17 cellular contexts compared by ENCODE assay signal in genomic region chr2:207621640-207622039, GRCh38. TPM values are rescaled to one million over a fixed set of nuclear protein-coding genes. Genes with fewer than 3 reads are reported as not detected.
A peak's percentile ranks its signal among the peaks of the same experiment; 100 is the strongest.
DNase-seq lines count a peak whose midpoint lies in the region; ATAC-seq and TF ChIP-seq lines count a peak whose summit lies in the region.
"Had no signal": no experiment of that assay in that cellular context is flagged by ENCODE, and none has a peak within 500 bp of the region (broad histone marks: within the 10 kb centered on the region; RNA-seq: fewer than 3 reads in every experiment).

No MANE protein-coding gene starts in this region.

- H4K91ac ChIP-seq in IMR-90 (ENCODE audit: insufficient read depth, low read depth, low read length): no peak overlapping the region

- H2AK9ac ChIP-seq in IMR-90 (replicated peaks; ENCODE audit: low read depth, low read length, poor library complexity): no peak overlapping the region

- H3K9me1 ChIP-seq in IMR-90 (ENCODE audit: insufficient read depth, low read length): peaks cover 8% of the 10 kb centered on the region; the same call in 1 of the 2 replicates

- DNase-seq in activated CD4-positive, alpha-beta memory T cell treated with anti-CD3 and anti-CD28 coated beads for 36 hours: no peak
- no peak for DNase-seq in activated CD4-positive, alpha-beta memory T cell treated with anti-CD3 and anti-CD28 coated beads, Interleukin-2, amount 10 ng/mL, durations not matched to agents 7 days and 5 days
- DNase-seq in IMR-90 (no peak), NCI-H2107 (lab: John Stamatoyannopoulos, UW) (no peak), body of pancreas (no peak)
- no peak for DNase-seq in activated T-helper 2 cell treated with anti-CD3 and anti-CD28 coated beads, Interferon-gamma antibody, Interleukin-2, Interleukin-4, amounts not matched to agents 10 μg/mL and 5 μg/mL and 100 μg/mL, durations not matched to agents 14 hours and 24 hours and 36 hours (ENCODE audit: low spot score)
- DNase-seq: brain microvascular endothelial cell, left ventricle myocardium superior, NCI-H187 treated with DMSO at 0.1 percent for 48 hours, NCI-H526 treated with DMSO at 0.1 percent for 48 hours, small intestine had no signal

- CTCF ChIA-PET in activated CD4-positive, alpha-beta memory T cell treated with anti-CD3 and anti-CD28 coated beads for 36 hours (lab: Charles Lee): interaction anchor here (0.5 kb wide), 1 partner anchor 17 kb away, joined by 3 read pairs; no protein-coding TSS in a partner anchor
- CTCF ChIA-PET in activated CD4-positive, alpha-beta memory T cell treated with anti-CD3 and anti-CD28 coated beads, Interleukin-2, amount 10 ng/mL, durations not matched to agents 7 days and 5 days (lab: Charles Lee): interaction anchor here (0.8 kb wide), 1 partner anchor 12 kb away, joined by 5 read pairs; no protein-coding TSS in a partner anchor
- CTCF ChIA-PET in IMR-90 (lab: Yijun Ruan, JAX): interaction anchor here (0.7 kb wide), 1 partner anchor 88 kb away, joined by 3 read pairs; no protein-coding TSS in a partner anchor

- H3K23ac ChIP-seq in IMR-90 (ENCODE audit: low read depth, low read length): no peak overlapping the region

- POLR2A ChIA-PET in activated CD4-positive, alpha-beta memory T cell treated with anti-CD3 and anti-CD28 coated beads for 36 hours (lab: Charles Lee): interaction anchor here (1.1 kb wide), 1 partner anchor 92 kb away, joined by 3 read pairs; the partner anchor contains the start of gene CREB1
- POLR2A ChIA-PET in activated CD4-positive, alpha-beta memory T cell treated with anti-CD3 and anti-CD28 coated beads, Interleukin-2, amount 10 ng/mL, durations not matched to agents 7 days and 5 days (lab: Charles Lee): interaction anchor here (2.9 to 7.1 kb wide), 2 partner anchors 90 to 91 kb away, joined by 9 to 182 read pairs; partner anchors contain the start of genes CCNYL1 and CREB1
- POLR2A ChIA-PET in IMR-90 (lab: Charles Lee; ENCODE audit: unreplicated experiment): no interaction called here

- H3K4me1 ChIP-seq in IMR-90 (ENCODE audit: control insufficient read depth, insufficient read depth, low read length): peaks cover 14% of the 10 kb centered on the region
- H3K4me1 ChIP-seq in neutrophil (ENCODE audit: control insufficient read depth in 1 of 2, insufficient read depth in 1 of 2, low read depth in 1 of 2, low read length in 1 of 2): peaks cover 68 to 70% of the 10 kb centered on the region in 2 experiments
- H3K4me1 ChIP-seq in body of pancreas: peaks cover 20% of the 10 kb centered on the region

- no peak overlapping the region for H3K4me3 ChIP-seq in IMR-90 (ENCODE audit: insufficient read depth, low read depth, low read length)
- H3K4me3 ChIP-seq in neutrophil (ENCODE audit: low read depth in 1 of 2, low read length in 1 of 2): no peak overlapping the region
- no peak overlapping the region for H3K4me3 ChIP-seq in body of pancreas
- H3K4me3 ChIP-seq: A549, upper lobe of left lung had no signal

- H4K20me1 ChIP-seq in IMR-90 (ENCODE audit: insufficient read depth, low read length): peaks cover 7% of the 10 kb centered on the region

- no peak overlapping the region for H2BK15ac ChIP-seq in IMR-90 (ENCODE audit: low read depth, low read length)

- in situ Hi-C loops in IMR-90 (cut with MboI; ENCODE audit: low sequenced_read_pairs): no loop called here

- no peak overlapping the region for H2BK5ac ChIP-seq in IMR-90 (ENCODE audit: low read depth, low read length, poor library complexity, severe bottlenecking)

- H2BK120ac ChIP-seq in IMR-90 (ENCODE audit: low read depth, low read length): peak overlapping the region; percentile 58

- H3K56ac ChIP-seq in IMR-90 (ENCODE audit: extremely low read depth, insufficient read depth, low read length): no peak overlapping the region

- peak overlapping the region; percentile 50 for H3K27ac Mint-ChIP-seq in activated CD4-positive, alpha-beta memory T cell treated with anti-CD3 and anti-CD28 coated beads for 36 hours
- no peak overlapping the region for H3K27ac Mint-ChIP-seq in activated CD4-positive, alpha-beta memory T cell treated with anti-CD3 and anti-CD28 coated beads, Interleukin-2, amount 10 ng/mL, durations not matched to agents 7 days and 5 days
- H3K27ac Mint-ChIP-seq in activated T-helper 2 cell treated with anti-CD3 and anti-CD28 coated beads, Interferon-gamma antibody, Interleukin-2, Interleukin-4, amounts not matched to agents 10 μg/mL and 5 μg/mL and 100 μg/mL, durations not matched to agents 14 hours and 24 hours and 36 hours: peak overlapping the region; percentile 3
- H3K27ac Mint-ChIP-seq: stimulated activated effector memory CD8-positive, alpha-beta T cell treated with anti-CD3 and anti-CD28 coated beads, Interleukin-12 subunit alpha, Interleukin-12 subunit beta, amount 100 ng/mL, for 72 hours had no signal

- no CpG with 5 or more reads among the region's 8 CpGs for WGBS in IMR-90 (ENCODE audit: extremely low coverage in 2 of 2, insufficient read length in 1 of 2), 2 experiments
- WGBS in body of pancreas, 2 donors: 87 to 91% methylated on average over 8 of the region's 8 CpGs

- no peak overlapping the region for H3K4me3 Mint-ChIP-seq in activated CD4-positive, alpha-beta memory T cell treated with anti-CD3 and anti-CD28 coated beads for 36 hours
- no peak overlapping the region for H3K4me3 Mint-ChIP-seq in activated CD4-positive, alpha-beta memory T cell treated with anti-CD3 and anti-CD28 coated beads, Interleukin-2, amount 10 ng/mL, durations not matched to agents 7 days and 5 days
- H3K4me3 Mint-ChIP-seq in activated T-helper 2 cell treated with anti-CD3 and anti-CD28 coated beads, Interferon-gamma antibody, Interleukin-2, Interleukin-4, amounts not matched to agents 10 μg/mL and 5 μg/mL and 100 μg/mL, durations not matched to agents 14 hours and 24 hours and 36 hours (ENCODE audit: low read depth): peak overlapping the region; percentile 28
- H3K4me3 Mint-ChIP-seq: stimulated activated effector memory CD8-positive, alpha-beta T cell treated with anti-CD3 and anti-CD28 coated beads, Interleukin-12 subunit alpha, Interleukin-12 subunit beta, amount 100 ng/mL, for 72 hours had no signal

- no peak overlapping the region for H3K4me2 ChIP-seq in IMR-90 (ENCODE audit: low read depth, low read length)
- H3K4me2 ChIP-seq: A549 had no signal

- no peaks in the 10 kb centered on the region for H3K27me3 Mint-ChIP-seq in activated CD4-positive, alpha-beta memory T cell treated with anti-CD3 and anti-CD28 coated beads for 36 hours
- H3K27me3 Mint-ChIP-seq in activated CD4-positive, alpha-beta memory T cell treated with anti-CD3 and anti-CD28 coated beads, Interleukin-2, amount 10 ng/mL, durations not matched to agents 7 days and 5 days: no peaks in the 10 kb centered on the region
- H3K27me3 Mint-ChIP-seq in activated T-helper 2 cell treated with anti-CD3 and anti-CD28 coated beads, Interferon-gamma antibody, Interleukin-2, Interleukin-4, amounts not matched to agents 10 μg/mL and 5 μg/mL and 100 μg/mL, durations not matched to agents 14 hours and 24 hours and 36 hours (ENCODE audit: low read depth): no peaks in the 10 kb centered on the region

- intact Hi-C loops in activated CD4-positive, alpha-beta memory T cell treated with anti-CD3 and anti-CD28 coated beads for 36 hours (cut with micrococcal nuclease): loop anchor here (5.0 to 10.0 kb wide), 3 partner anchors 287 to 1537 kb away; partner anchors contain the start of genes INO80D and KLF7
- intact Hi-C loops in IMR-90 (cut with micrococcal nuclease) (loop anchor here (10.0 kb wide), 1 partner anchor 927 kb away; no protein-coding TSS in a partner anchor), body of pancreas (cut with DNase I) (no loop called here)
- intact Hi-C loops in activated T-helper 2 cell treated with anti-CD3 and anti-CD28 coated beads, Interferon-gamma antibody, Interleukin-2, Interleukin-4, amounts not matched to agents 10 μg/mL and 5 μg/mL and 100 μg/mL, durations not matched to agents 14 hours and 24 hours and 36 hours (cut with micrococcal nuclease): loop anchor here (10.0 kb wide), 2 partner anchors 287 to 457 kb away; partner anchors contain the start of gene KLF7

- H3K9me3 ChIP-seq in IMR-90 (ENCODE audit: control insufficient read depth, insufficient read depth, low read length) (no peaks in the 10 kb centered on the region), neutrophil (no peaks in the 10 kb centered on the region), body of pancreas (no peaks in the 10 kb centered on the region)
- H3K9me3 ChIP-seq: A549, upper lobe of left lung had no signal

- H3K36me3 Mint-ChIP-seq in activated CD4-positive, alpha-beta memory T cell treated with anti-CD3 and anti-CD28 coated beads for 36 hours: peaks cover 53% of the 10 kb centered on the region
- H3K36me3 Mint-ChIP-seq in activated CD4-positive, alpha-beta memory T cell treated with anti-CD3 and anti-CD28 coated beads, Interleukin-2, amount 10 ng/mL, durations not matched to agents 7 days and 5 days (ENCODE audit: low read depth): peaks cover 43% of the 10 kb centered on the region
- peaks cover 63% of the 10 kb centered on the region for H3K36me3 Mint-ChIP-seq in activated T-helper 2 cell treated with anti-CD3 and anti-CD28 coated beads, Interferon-gamma antibody, Interleukin-2, Interleukin-4, amounts not matched to agents 10 μg/mL and 5 μg/mL and 100 μg/mL, durations not matched to agents 14 hours and 24 hours and 36 hours (ENCODE audit: low read depth)

- H3K4ac ChIP-seq in IMR-90 (ENCODE audit: low read depth, low read length): no peak overlapping the region; the same call in 1 of the 2 replicates

- H3K27me3 ChIP-seq in IMR-90 (ENCODE audit: control insufficient read depth, insufficient read depth, low read length) (no peaks in the 10 kb centered on the region), neutrophil (peaks cover 4% of the 10 kb centered on the region), body of pancreas (no peaks in the 10 kb centered on the region)
- H3K27me3 ChIP-seq: brain microvascular endothelial cell, upper lobe of left lung had no signal

- peak overlapping the region; percentile 6; the same call in 1 of the 2 replicates for H2AK5ac ChIP-seq in IMR-90 (ENCODE audit: low read depth, low read length)

- H3K79me1 ChIP-seq in IMR-90 (ENCODE audit: low read depth in 1 of 2, low read length in 2 of 2): peaks cover 8 to 30% of the 10 kb centered on the region in 2 experiments

- TF ChIP-seq CTCF in IMR-90 (conservative IDR thresholded peaks at IDR 0.05; ENCODE audit: low read depth, low read length): no peak
- no peak for TF ChIP-seq CTCF in neutrophil (IDR thresholded peaks at IDR 0.05)
- no peak for TF ChIP-seq CTCF in body of pancreas (IDR thresholded peaks at IDR 0.05)

- TF ChIP-seq RAD21 in IMR-90 (IDR thresholded peaks at IDR 0.05; ENCODE audit: low read length): no peak

- H2AFZ ChIP-seq in IMR-90 (replicated peaks; ENCODE audit: low read length, poor library complexity): no peak overlapping the region

- no peak overlapping the region for H3K9ac ChIP-seq in IMR-90 (ENCODE audit: low read depth, low read length)

- no peak for ATAC-seq in IMR-90 (ENCODE audit: low read depth)
- ATAC-seq in HG03108 (IDR thresholded peaks at IDR 0.05; ENCODE audit: unreplicated experiment): no peak
- ATAC-seq in body of pancreas: no peak
- ATAC-seq: A549; left ventricle myocardium superior; Panc1; stimulated activated effector memory CD8-positive, alpha-beta T cell treated with anti-CD3 and anti-CD28 coated beads, Interleukin-12 subunit alpha, Interleukin-12 subunit beta, amount 100 ng/mL, for 72 hours had no signal

- no peak overlapping the region for H4K5ac ChIP-seq in IMR-90 (ENCODE audit: low read depth, low read length)

- H3K14ac ChIP-seq in IMR-90 (replicated peaks; ENCODE audit: low read depth, low read length): no peak overlapping the region

- H3K9me3 Mint-ChIP-seq in activated CD4-positive, alpha-beta memory T cell treated with anti-CD3 and anti-CD28 coated beads for 36 hours: no peaks in the 10 kb centered on the region
- H3K9me3 Mint-ChIP-seq in activated CD4-positive, alpha-beta memory T cell treated with anti-CD3 and anti-CD28 coated beads, Interleukin-2, amount 10 ng/mL, durations not matched to agents 7 days and 5 days: no peaks in the 10 kb centered on the region
- no peaks in the 10 kb centered on the region for H3K9me3 Mint-ChIP-seq in activated T-helper 2 cell treated with anti-CD3 and anti-CD28 coated beads, Interferon-gamma antibody, Interleukin-2, Interleukin-4, amounts not matched to agents 10 μg/mL and 5 μg/mL and 100 μg/mL, durations not matched to agents 14 hours and 24 hours and 36 hours
- H3K9me3 Mint-ChIP-seq: stimulated activated effector memory CD8-positive, alpha-beta T cell treated with anti-CD3 and anti-CD28 coated beads, Interleukin-12 subunit alpha, Interleukin-12 subunit beta, amount 100 ng/mL, for 72 hours had no signal

- H3K4me1 Mint-ChIP-seq in activated CD4-positive, alpha-beta memory T cell treated with anti-CD3 and anti-CD28 coated beads for 36 hours (ENCODE audit: low read depth): peaks cover 47% of the 10 kb centered on the region
- peaks cover 51% of the 10 kb centered on the region for H3K4me1 Mint-ChIP-seq in activated CD4-positive, alpha-beta memory T cell treated with anti-CD3 and anti-CD28 coated beads, Interleukin-2, amount 10 ng/mL, durations not matched to agents 7 days and 5 days
- peaks cover 42% of the 10 kb centered on the region for H3K4me1 Mint-ChIP-seq in activated T-helper 2 cell treated with anti-CD3 and anti-CD28 coated beads, Interferon-gamma antibody, Interleukin-2, Interleukin-4, amounts not matched to agents 10 μg/mL and 5 μg/mL and 100 μg/mL, durations not matched to agents 14 hours and 24 hours and 36 hours (ENCODE audit: low read depth)

- H3K27ac ChIP-seq in IMR-90 (ENCODE audit: insufficient read depth, low read length) (no peak overlapping the region), neutrophil (peak overlapping the region; percentile 95), body of pancreas (no peak overlapping the region)
- H3K27ac ChIP-seq: A549, brain microvascular endothelial cell, upper lobe of left lung had no signal

- no peak overlapping the region for H2BK20ac ChIP-seq in IMR-90 (ENCODE audit: low read depth, low read length)

- no peak overlapping the region for H3K18ac ChIP-seq in IMR-90 (ENCODE audit: low read depth, low read length)

- no peak overlapping the region for H4K8ac ChIP-seq in IMR-90 (ENCODE audit: low read depth in 2 of 2, low read length in 2 of 2)

- dilution Hi-C loops in IMR-90 (cut with HindIII; ENCODE audit: low sequenced_read_pairs, unreplicated experiment): no loop called here

- BruUV-seq in IMR-90 (replicated peaks; lab: Mats Ljungman, UMichigan): no TSS peak

- H3K36me3 ChIP-seq in IMR-90 (ENCODE audit: control insufficient read depth, insufficient read depth, low read length): peaks cover 12% of the 10 kb centered on the region
- no peaks in the 10 kb centered on the region for H3K36me3 ChIP-seq in neutrophil
- H3K36me3 ChIP-seq in body of pancreas (replicated peaks in 1 of 2; ENCODE audit: insufficient read depth in 1 of 2, low read depth in 2 of 2): no peaks in the 10 kb centered on the region

- no peak for TF ChIP-seq POLR2A in IMR-90 (IDR thresholded peaks at IDR 0.05; ENCODE audit: low read depth, low read length)
- TF ChIP-seq POLR2A in body of pancreas (IDR thresholded peaks at IDR 0.05): no peak

RNA-seq across cellular contexts. Expression of gene METTL21A, which starts 3.6 kb away (rescaled TPM):
- 10 to 100 TPM; 21.2 to 22.9 TPM for total RNA-seq in activated CD4-positive, alpha-beta memory T cell treated with anti-CD3 and anti-CD28 coated beads for 36 hours
- total RNA-seq in activated CD4-positive, alpha-beta memory T cell treated with anti-CD3 and anti-CD28 coated beads, Interleukin-2, amount 10 ng/mL, durations not matched to agents 7 days and 5 days: 10 to 100 TPM; 13.6 to 15.7 TPM
- total RNA-seq in IMR-90 (2012; rRNA removed): 5.9 and 11.4 TPM in 2 replicates
- polyA plus RNA-seq in IMR-90 (2012; rRNA removed): 11.1 and 11.6 TPM in 2 replicates
- polyA plus RNA-seq in IMR-90 (2012; cell fraction: cytosol; rRNA removed): 10.6 and 10.7 TPM in 2 replicates
- polyA plus RNA-seq in IMR-90 (2012; cell fraction: nucleus; rRNA removed; ENCODE audit: low replicate concordance): 3.7 and 5.9 TPM in 2 replicates
- 32.1 and 35.1 TPM in 2 replicates for total RNA-seq in activated T-helper 2 cell treated with anti-CD3 and anti-CD28 coated beads, Interferon-gamma antibody, Interleukin-2, Interleukin-4, amounts not matched to agents 10 μg/mL and 5 μg/mL and 100 μg/mL, durations not matched to agents 14 hours and 24 hours and 36 hours
- 10 to 100 TPM in 1 of 2 donors, 1 to 10 TPM in 1; 5.3 to 17.4 TPM for total RNA-seq in body of pancreas
